ENCODE assay signal across 16 cellular contexts in the genomic region with DNA sequence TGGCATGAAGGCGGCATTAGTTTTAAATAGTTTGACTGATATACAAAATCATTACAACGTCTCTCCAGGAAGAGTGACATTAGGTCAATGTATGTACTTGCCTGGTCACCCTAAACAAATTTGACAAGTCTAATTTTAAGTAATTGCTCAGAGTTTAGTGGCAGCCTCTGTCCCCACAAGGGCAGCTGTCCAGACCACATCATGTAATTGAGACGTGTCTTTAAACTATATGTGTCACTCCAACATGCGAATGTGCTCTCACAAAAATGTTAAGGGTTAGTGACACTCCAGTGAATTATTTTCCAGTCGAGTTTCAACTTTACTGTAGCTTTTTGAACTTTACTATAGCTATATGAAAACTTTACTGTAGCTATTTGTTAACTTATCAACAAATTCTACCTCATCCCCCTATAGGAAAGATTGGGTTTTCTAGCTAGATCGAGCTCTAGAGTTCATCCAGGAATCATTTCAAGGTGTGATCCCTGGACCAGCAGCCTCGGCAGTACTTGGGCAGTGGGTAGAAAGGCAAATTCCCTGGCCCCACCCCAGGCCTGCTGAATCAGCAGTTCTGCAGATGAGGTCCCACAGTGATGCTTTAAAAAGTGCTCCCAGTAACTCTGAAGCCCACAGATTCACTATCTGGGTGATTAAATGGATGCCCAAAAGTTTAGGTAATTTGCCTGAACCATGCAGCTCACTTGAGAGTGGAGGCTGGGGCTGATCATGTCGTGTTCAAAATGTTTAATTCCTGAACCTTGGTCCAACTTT.
"Had no signal": no experiment of that assay in that cellular context is flagged by ENCODE, and none has a peak within 500 bp of the region (broad histone marks: within the 10 kb centered on the region; RNA-seq: fewer than 3 reads in every experiment).

No MANE protein-coding gene starts in this region.

- H3K36me3 ChIP-seq: esophagus squamous epithelium, gastroesophageal sphincter, left ventricle myocardium inferior, lower lobe of right lung, neutrophil, right atrium auricular region had no signal

- H3K27me3 ChIP-seq: right atrium auricular region had no signal

- H3K9me3 ChIP-seq: esophagus squamous epithelium, gastroesophageal sphincter, left ventricle myocardium inferior, lower lobe of right lung, neutrophil, right atrium auricular region had no signal

- H3K4me2 ChIP-seq: smooth muscle cell had no signal

- H3K4me3 ChIP-seq: esophagus squamous epithelium, gastroesophageal sphincter, left ventricle myocardium inferior, lower lobe of right lung, right atrium auricular region, smooth muscle cell had no signal

- ATAC-seq: effector memory CD8-positive, alpha-beta T cell; gastroesophageal sphincter; lower lobe of right lung had no signal

- H3K4me1 ChIP-seq: esophagus squamous epithelium, gastroesophageal sphincter, lower lobe of right lung, right atrium auricular region had no signal

- DNase-seq: effector memory CD8-positive, alpha-beta T cell; esophagus squamous epithelium; immature natural killer cell; left ventricle myocardium inferior; lower lobe of right lung; midbrain; naive B cell; posterior cingulate gyrus; stimulated activated CD4-positive, alpha-beta T cell treated with anti-CD3 and anti-CD28 coated beads, Interleukin-2, amount 100 ng/mL, for 48 hours; stimulated activated naive CD4-positive, alpha-beta T cell treated with Interleukin-2 at 50 U/mL for 16 hours; trophoblast cell had no signal

- H3K27ac ChIP-seq: epithelial cell of prostate, esophagus squamous epithelium, gastroesophageal sphincter, left ventricle myocardium inferior, lower lobe of right lung, neutrophil, right atrium auricular region had no signal
